In the genomic region with DNA sequence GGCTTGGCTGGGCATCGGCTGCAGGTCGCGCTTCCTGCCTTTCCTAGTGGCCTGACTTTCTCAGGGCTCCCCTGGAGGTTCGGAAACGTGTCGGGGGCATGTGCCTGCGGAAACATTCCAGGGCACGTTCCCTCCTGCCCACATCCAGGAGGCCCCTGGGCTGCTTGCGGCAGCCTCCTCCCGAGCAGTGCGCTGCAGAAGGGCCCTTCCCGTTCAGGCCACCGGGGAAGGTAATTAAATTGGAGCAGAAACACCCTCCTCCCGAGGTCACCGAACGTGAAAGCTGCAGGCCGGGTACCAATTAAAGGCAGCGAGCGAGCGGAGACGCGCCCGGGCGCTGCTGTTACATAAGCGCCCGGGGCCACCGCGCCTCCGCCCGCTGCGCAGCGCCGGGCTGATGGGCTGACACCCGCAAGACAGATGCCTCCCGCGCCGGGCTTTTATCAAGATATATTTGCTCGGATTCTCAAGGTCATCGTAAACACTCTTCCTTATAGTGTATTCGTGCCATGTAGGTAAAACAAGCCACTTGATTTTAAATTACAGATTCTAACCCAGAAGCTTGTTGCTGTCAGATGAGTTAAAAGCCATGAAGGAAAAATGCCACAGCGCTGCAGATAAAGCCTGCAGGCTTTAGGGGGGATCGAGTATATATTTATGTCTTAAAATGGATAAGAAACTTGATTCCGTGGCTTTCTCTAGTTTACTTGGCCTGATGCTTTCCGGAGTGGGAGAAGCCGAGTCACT, we compare ENCODE assay signal across 8 cellular contexts. TPM values are rescaled to one million over a fixed set of nuclear protein-coding genes. Genes with fewer than 3 reads are reported as not detected.
A peak's percentile ranks its signal among the peaks of the same experiment; 100 is the strongest.
DNase-seq lines count a peak whose midpoint lies in the region; ATAC-seq and TF ChIP-seq lines count a peak whose summit lies in the region.

No MANE protein-coding gene starts in this region.

- TF ChIP-seq CTCF in endothelial cell (IDR thresholded peaks at IDR 0.05; ENCODE audit: unreplicated experiment): no peak
- TF ChIP-seq CTCF in transverse colon (IDR thresholded peaks at IDR 0.05): no peak

- TF ChIP-seq POLR2A in transverse colon (IDR thresholded peaks at IDR 0.05): no peak

- H3K4me3 Mint-ChIP-seq in endothelial cell (ENCODE audit: unreplicated experiment) (peak overlapping the region; percentile 82), memory B cell (peak overlapping the region; percentile 72)

- H3K4me1 ChIP-seq in transverse colon: peaks cover 0 to 12% (median 7%) of the 10 kb centered on the region in 4 donors

- no peaks in the 10 kb centered on the region for H3K36me3 ChIP-seq in transverse colon

- H3K27ac Mint-ChIP-seq in endothelial cell (ENCODE audit: unreplicated experiment) (no peak overlapping the region), memory B cell (peak overlapping the region; percentile 41)

- intact Hi-C loops in transverse colon (cut with DNase I; ENCODE audit: low total_unique reads): no loop called here

- H3K27ac ChIP-seq in transverse colon: peak overlapping the region; percentile 17 to 66 (median 40)

- H3K4me1 Mint-ChIP-seq in endothelial cell (ENCODE audit: unreplicated experiment): peaks cover 9% of the 10 kb centered on the region
- peaks cover 4% of the 10 kb centered on the region for H3K4me1 Mint-ChIP-seq in memory B cell

- TF ChIP-seq EP300 in transverse colon (IDR thresholded peaks at IDR 0.05; ENCODE audit: low read depth): no peak

- no peaks in the 10 kb centered on the region for H3K9me3 Mint-ChIP-seq in endothelial cell (ENCODE audit: unreplicated experiment)
- H3K9me3 Mint-ChIP-seq in memory B cell: no peaks in the 10 kb centered on the region

- no peaks in the 10 kb centered on the region for H3K9me3 ChIP-seq in transverse colon

- peaks cover 13% of the 10 kb centered on the region for H3K27me3 ChIP-seq in transverse colon

- 8 to 25% methylated on average over 6 to 44 of the region's 45 CpGs for WGBS in transverse colon (ENCODE audit: low coverage in 1 of 2), 2 donors

- H3K27me3 Mint-ChIP-seq in endothelial cell (ENCODE audit: unreplicated experiment): peaks cover 4% of the 10 kb centered on the region
- H3K27me3 Mint-ChIP-seq in memory B cell: no peaks in the 10 kb centered on the region

- in situ Hi-C loops in transverse colon (cut with MboI; ENCODE audit: low pct_ligation_motif_present in 1 of 4, low pct_unique_long_range_greater_than_20kb in 1 of 4, low sequenced_read_pairs in 3 of 4): no loop called here

- ATAC-seq in memory B cell (ENCODE audit: low read depth) (peak; percentile 63), GM19395 (IDR thresholded peaks at IDR 0.05; ENCODE audit: unreplicated experiment) (no peak)

- no peaks in the 10 kb centered on the region for H3K36me3 Mint-ChIP-seq in endothelial cell (ENCODE audit: low read depth, unreplicated experiment)
- H3K36me3 Mint-ChIP-seq in memory B cell: peaks cover 19% of the 10 kb centered on the region

- H3K4me3 ChIP-seq in transverse colon: peak overlapping the region; percentile 9 to 57 (median 34)

- DNase-seq in DMS153 (lab: John Stamatoyannopoulos, UW): peak; percentile 24
- DNase-seq in NCI-H526 treated with DMSO at 0.1 percent for 48 hours (lab: John Stamatoyannopoulos, UW): peak; percentile 45
- DNase-seq in endothelial cell (ENCODE audit: low spot score): peak; percentile 46
- DNase-seq in memory B cell (ENCODE audit: low spot score in 2 of 2): peak; percentile 1 to 15
- peak; percentile 40 for DNase-seq in transverse colon
- no peak for DNase-seq in cortex of kidney (lab: John Stamatoyannopoulos, UW)
- no peak for DNase-seq in mesenteric fat pad (ENCODE audit: low spot score)

RNA-seq across cellular contexts. Expression of a gene that starts 31.4 kb away (rescaled TPM):
- total RNA-seq in endothelial cell (ENCODE audit: unreplicated experiment) (2.7 TPM), transverse colon (100 to 1,000 TPM in 1 of 4 donors, 10 to 100 TPM in 2, 1 to 10 TPM in 1; 4.5 to 103 (median 15.0) TPM), mesenteric fat pad (21.1 TPM)

Comparison
In these comparisons a context has a peak if more than half of its experiments do, and no peak if none do; other contexts are left out.
1. DNase-seq: peak in DMS153 (single experiment), NCI-H526 treated with DMSO at 0.1 percent for 48 hours (single experiment), endothelial cell (single experiment), memory B cell (2 of 2) and transverse colon (single experiment); none in cortex of kidney (single experiment) and mesenteric fat pad (single experiment).